ENCODE assay signal across 18 cellular contexts in the genomic region with DNA sequence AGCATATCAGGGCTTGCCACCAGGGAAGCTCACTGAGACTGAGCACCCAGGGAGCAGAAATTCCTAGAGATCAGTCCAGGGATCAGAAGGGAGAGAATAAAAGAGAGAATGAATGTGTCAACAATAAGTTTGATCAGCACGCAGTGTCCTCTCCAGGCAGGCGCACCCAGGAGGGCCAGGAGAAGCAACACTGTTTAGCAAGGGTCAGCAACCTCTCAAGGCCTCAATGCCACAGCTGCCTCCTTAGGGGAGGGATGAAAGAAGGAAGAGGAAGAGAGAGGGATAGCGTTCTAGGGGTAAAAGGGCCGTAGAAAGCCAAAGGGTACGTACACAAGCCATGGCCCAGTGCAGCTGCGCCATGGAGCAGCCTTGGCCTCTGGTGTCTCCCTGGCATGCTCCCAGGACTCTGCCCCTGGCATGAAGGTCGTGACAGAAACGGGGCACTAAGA. TPM values are rescaled to one million over a fixed set of nuclear protein-coding genes. Genes with fewer than 3 reads are reported as not detected.
A peak's percentile ranks its signal among the peaks of the same experiment; 100 is the strongest.
DNase-seq lines count a peak whose midpoint lies in the region; FAIRE-seq and TF ChIP-seq lines count a peak whose summit lies in the region.
"Had no signal": no experiment of that assay in that cellular context is flagged by ENCODE, and none has a peak within 500 bp of the region (broad histone marks: within the 10 kb centered on the region; RNA-seq: fewer than 3 reads in every experiment).

No MANE protein-coding gene starts in this region.

- H3K9me3 Mint-ChIP-seq in Calu3 (ENCODE audit: low read depth, unreplicated experiment) (no peaks in the 10 kb centered on the region), progenitor cell of endocrine pancreas (ENCODE audit: low read depth) (no peaks in the 10 kb centered on the region)

- H3K27me3 Mint-ChIP-seq in Calu3 (ENCODE audit: unreplicated experiment): no peaks in the 10 kb centered on the region
- H3K27me3 Mint-ChIP-seq in progenitor cell of endocrine pancreas: peaks cover 28% of the 10 kb centered on the region

- no TSS peak for BruUV-seq in Calu3 (replicated peaks; lab: Mats Ljungman, UMichigan)

- H3K27me3 ChIP-seq in stomach: no peaks in the 10 kb centered on the region
- H3K27me3 ChIP-seq: BE2C, transverse colon had no signal

- no peaks in the 10 kb centered on the region for H3K36me3 ChIP-seq in stomach
- H3K36me3 ChIP-seq: transverse colon had no signal

- H3K4me1 Mint-ChIP-seq in Calu3 (ENCODE audit: low read depth, unreplicated experiment): peaks cover 40% of the 10 kb centered on the region
- peaks cover 27% of the 10 kb centered on the region for H3K4me1 Mint-ChIP-seq in progenitor cell of endocrine pancreas (ENCODE audit: low read depth)

- no peak for TF ChIP-seq POLR2A in H54 (IDR thresholded peaks at IDR 0.05; ENCODE audit: low read depth, low read length)
- TF ChIP-seq POLR2A in stomach (IDR thresholded peaks at IDR 0.05): no peak

- H3K36me3 Mint-ChIP-seq in Calu3 (ENCODE audit: insufficient read depth, unreplicated experiment): peaks cover 38% of the 10 kb centered on the region
- peaks cover 3% of the 10 kb centered on the region for H3K36me3 Mint-ChIP-seq in progenitor cell of endocrine pancreas (ENCODE audit: insufficient read depth)

- intact Hi-C loops in Calu3 (cut with micrococcal nuclease; ENCODE audit: unreplicated experiment) (loop anchor here (5.0 kb wide), 3 partner anchors 34 to 374 kb away; no protein-coding TSS in a partner anchor), stomach (cut with DNase I; ENCODE audit: low total_unique reads) (no loop called here)

- H3K27ac Mint-ChIP-seq in Calu3 (ENCODE audit: unreplicated experiment): peak overlapping the region; percentile 46
- peak overlapping the region; percentile 26 for H3K27ac Mint-ChIP-seq in progenitor cell of endocrine pancreas

- TF ChIP-seq CTCF in Calu3 (IDR thresholded peaks at IDR 0.05; ENCODE audit: unreplicated experiment): no peak
- no peak for TF ChIP-seq CTCF in progenitor cell of endocrine pancreas (IDR thresholded peaks at IDR 0.05; ENCODE audit: unreplicated experiment)
- TF ChIP-seq CTCF in stomach (IDR thresholded peaks at IDR 0.05): no peak

- H3K9me3 ChIP-seq in stomach: no peaks in the 10 kb centered on the region
- H3K9me3 ChIP-seq: transverse colon had no signal

- DNase-seq in Calu3 (peak; percentile 4), OCI-M1 (lab: John Stamatoyannopoulos, UW) (peak; percentile 32), foreskin melanocyte (peak; percentile 13), progenitor cell of endocrine pancreas (ENCODE audit: low spot score, unreplicated experiment) (no peak), H54 (ENCODE audit: insufficient read length, low spot score) (no peak), HEK293T (ENCODE audit: extremely low spot score) (no peak), stomach (no peak), NCI-H146 (lab: John Stamatoyannopoulos, UW) (no peak)
- DNase-seq: BE2C; effector CD8-positive, alpha-beta T cell; hippocampal formation; NCI-H1092 treated with DMSO at 0.1 percent for 48 hours; NCI-H2107; RPMI8226; stimulated activated CD4-positive, alpha-beta T cell treated with anti-CD3 and anti-CD28 coated beads, Interleukin-4, amount 100 ng/mL, for 4 hours; transverse colon; WERI-Rb-1 had no signal

- no peak for TF ChIP-seq EP300 in stomach (IDR thresholded peaks at IDR 0.05)

- no peak for FAIRE-seq in H54 (lab: Jason Lieb, UNC)
- FAIRE-seq: bronchial epithelial cell had no signal

- no peak overlapping the region for H3K4me3 ChIP-seq in stomach
- H3K4me3 ChIP-seq: transverse colon had no signal

- 90 to 95% (median 91%) methylated on average over 8 of the region's 8 CpGs for WGBS in stomach, 5 donors

- H3K27ac ChIP-seq in stomach: no peak overlapping the region
- H3K27ac ChIP-seq: transverse colon, WERI-Rb-1 had no signal

- POLR2A ChIA-PET in HEK293T (lab: Yijun Ruan, JAX): interaction anchor here (0.8 to 1.2 kb wide), 2 partner anchors 39 to 62 kb away, joined by 3 to 6 read pairs; no protein-coding TSS in a partner anchor

- peaks cover 6 to 34% (median 23%) of the 10 kb centered on the region in 4 donors for H3K4me1 ChIP-seq in stomach
- H3K4me1 ChIP-seq: BE2C had no signal

- no peak overlapping the region for H3K4me3 Mint-ChIP-seq in Calu3 (ENCODE audit: low read depth, unreplicated experiment)
- H3K4me3 Mint-ChIP-seq in progenitor cell of endocrine pancreas (ENCODE audit: low read depth): no peak overlapping the region

- CTCF ChIA-PET in Calu3 (lab: Charles Lee) (interaction anchor here (0.9 kb wide), 1 partner anchor 10 kb away, joined by 3 read pairs; no protein-coding TSS in a partner anchor), HEK293T (lab: Yijun Ruan, JAX) (no interaction called here)

TF ChIP-seq in HEK293T, 16 proteins besides CTCF, POLR2A, EP300 and RAD21:
- no peak for TF ChIP-seq L3MBTL2 (conservative IDR thresholded peaks at IDR 0.05)
- TF ChIP-seq SP1 (IDR thresholded peaks at IDR 0.05): no peak
- no peak for TF ChIP-seq CTBP1 (IDR thresholded peaks at IDR 0.05; ENCODE audit: borderline replicate concordance)
- TF ChIP-seq SUZ12 (IDR thresholded peaks at IDR 0.05): no peak
- TF ChIP-seq TARDBP (IDR thresholded peaks at IDR 0.05): no peak
- TF ChIP-seq HDGF (IDR thresholded peaks at IDR 0.05; ENCODE audit: borderline replicate concordance): no peak
- no peak for TF ChIP-seq LEF1 (IDR thresholded peaks at IDR 0.05; ENCODE audit: borderline replicate concordance)
- TF ChIP-seq BHLHE40 (IDR thresholded peaks at IDR 0.05; ENCODE audit: borderline replicate concordance): no peak
TF ChIP-seq in HEK293T: peak in this region for 0.

RNA-seq across cellular contexts. Expression of a gene that starts 2.0 kb away (rescaled TPM):
- total RNA-seq in Calu3 (2022) (15.4 and 16.0 TPM in 2 replicates), progenitor cell of endocrine pancreas (30.1 TPM in 2 replicates), stomach (10 to 100 TPM in 2 of 5 donors, 1 to 10 TPM in 3; 6.1 to 27.0 (median 7.6) TPM)
- 1 to 10 TPM; 6.5 to 9.8 (median 6.7) TPM for polyA plus RNA-seq in stomach

Comparison
In these comparisons a context has a peak if more than half of its experiments do, and no peak if none do; other contexts are left out.
1. DNase-seq: peak in Calu3 (single experiment), OCI-M1 (single experiment) and foreskin melanocyte (single experiment); none in progenitor cell of endocrine pancreas (single experiment), H54 (single experiment), HEK293T (single experiment), stomach (single experiment) and NCI-H146 (single experiment).